1 cellular context compared by ENCODE assay signal in the genomic region with DNA sequence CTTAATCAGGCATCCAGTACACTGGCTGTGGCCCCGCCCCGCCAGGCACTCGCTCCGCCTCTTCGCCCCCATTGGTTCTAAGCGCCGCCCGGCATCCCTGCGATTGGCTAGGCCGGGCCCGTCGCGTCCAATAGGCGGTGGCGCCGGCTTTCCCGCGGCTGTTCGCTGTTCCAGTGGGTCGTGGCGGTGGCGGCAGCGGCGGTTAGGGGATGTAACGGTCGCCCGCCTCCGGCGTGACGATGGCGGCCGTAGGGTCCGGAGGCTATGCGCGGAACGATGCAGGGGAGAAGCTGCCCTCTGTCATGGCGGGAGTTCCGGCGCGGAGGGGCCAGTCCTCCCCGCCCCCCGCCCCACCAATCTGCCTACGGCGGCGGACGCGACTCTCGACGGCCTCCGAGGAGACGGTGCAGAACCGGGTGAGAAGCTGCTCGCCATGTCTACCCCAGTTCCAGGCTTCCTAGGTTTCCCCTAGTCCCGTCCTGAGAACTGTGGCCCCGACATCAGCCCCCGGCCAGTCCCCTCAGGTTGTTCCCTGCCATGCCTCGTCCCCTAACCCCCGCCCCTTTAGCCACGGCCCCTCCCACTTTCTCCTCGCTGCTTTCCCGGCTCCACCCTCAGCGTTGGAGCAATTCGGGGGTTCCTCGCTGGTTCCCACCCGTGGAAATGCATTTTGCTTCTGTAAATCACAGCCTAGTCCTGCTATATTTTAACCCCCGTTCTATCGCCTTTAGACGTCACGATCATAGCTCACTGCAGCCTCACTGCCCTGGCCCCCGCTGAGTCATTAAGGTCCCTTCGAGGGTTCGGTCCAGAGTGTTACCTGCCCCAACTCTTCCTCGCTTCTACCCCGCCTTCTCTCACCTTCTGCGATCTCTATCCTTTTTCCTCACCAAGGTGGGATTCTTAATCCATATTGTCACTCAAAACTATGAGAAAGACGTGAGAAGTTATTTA.
A peak's percentile ranks its signal among the peaks of the same experiment; 100 is the strongest.
TF ChIP-seq lines count a peak whose summit lies in the region.

A gene (plus strand): TSS at position 165 of the 954 bp plus-strand sequence. CDS start 75 bp downstream, at position 240.

TF ChIP-seq in K562, 482 proteins besides CTCF, POLR2A, EP300 and RAD21 (continued from another document and continues in another):
- TF ChIP-seq, protein P1, sequence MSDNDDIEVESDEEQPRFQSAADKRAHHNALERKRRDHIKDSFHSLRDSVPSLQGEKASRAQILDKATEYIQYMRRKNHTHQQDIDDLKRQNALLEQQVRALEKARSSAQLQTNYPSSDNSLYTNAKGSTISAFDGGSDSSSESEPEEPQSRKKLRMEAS (CRISPR knock-in tag; IDR thresholded peaks at IDR 0.05) = no peak
- TF ChIP-seq CBX3 (IDR thresholded peaks at IDR 0.05; ENCODE audit: borderline replicate concordance in 1 of 2, low read length in 2 of 2) (no peak; a peak in 1 of 3 replicates), ZBTB17 (CRISPR knock-in tag; IDR thresholded peaks at IDR 0.05) (no peak), ATF7 (IDR thresholded peaks at IDR 0.05) (no peak), MXI1 (IDR thresholded peaks at IDR 0.05; ENCODE audit: low read depth, low read length) (0 out of 2 replicates have a peak, but pooled peaks have one; percentile 14), NBN (IDR thresholded peaks at IDR 0.05; ENCODE audit: low read depth) (no peak), SMAD4 (CRISPR knock-in tag; conservative IDR thresholded peaks at IDR 0.05) (no peak), ERF (CRISPR knock-in tag; IDR thresholded peaks at IDR 0.05) (no peak), FOS (IDR thresholded peaks at IDR 0.05; ENCODE audit: extremely low read depth, insufficient read length) (peak; percentile 94), ZNF324 (CRISPR knock-in tag; IDR thresholded peaks at IDR 0.05) (no peak), NR4A1 (CRISPR knock-in tag; IDR thresholded peaks at IDR 0.05) (no peak; the same call in 1 of the 2 replicates), NR4A1 (tag; IDR thresholded peaks at IDR 0.05) (no peak), HSF4 (CRISPR knock-in tag; IDR thresholded peaks at IDR 0.05; ENCODE audit: borderline replicate concordance) (no peak), TBL1XR1 (IDR thresholded peaks at IDR 0.05; ENCODE audit: low read length in 2 of 2) (no peak), ZC3H4 (CRISPR knock-in tag; IDR thresholded peaks at IDR 0.05; ENCODE audit: borderline replicate concordance) (no peak), TAF9B (IDR thresholded peaks at IDR 0.05; ENCODE audit: partially characterized antibody) (no peak), SREBF1 (IDR thresholded peaks at IDR 0.05; ENCODE audit: borderline replicate concordance, low read depth, low read length) (no peak), MAFK (IDR thresholded peaks at IDR 0.05; ENCODE audit: low read length) (no peak), ZBTB8A (IDR thresholded peaks at IDR 0.05; ENCODE audit: partially characterized antibody) (no peak), NEUROD1 (IDR thresholded peaks at IDR 0.05; ENCODE audit: borderline replicate concordance, low read depth, low read length, partially characterized antibody) (peak; percentile 88), ARHGAP35 (IDR thresholded peaks at IDR 0.05; ENCODE audit: partially characterized antibody) (no peak), ZNF143 (CRISPR knock-in tag; IDR thresholded peaks at IDR 0.05) (no peak), PHF21A (IDR thresholded peaks at IDR 0.05; ENCODE audit: borderline replicate concordance, low read depth) (peak; percentile 65; the same call in 1 of the 2 replicates), NFE2L1 (tag; IDR thresholded peaks at IDR 0.05; ENCODE audit: borderline replicate concordance, low read depth) (no peak)
- TF ChIP-seq, protein P2, sequence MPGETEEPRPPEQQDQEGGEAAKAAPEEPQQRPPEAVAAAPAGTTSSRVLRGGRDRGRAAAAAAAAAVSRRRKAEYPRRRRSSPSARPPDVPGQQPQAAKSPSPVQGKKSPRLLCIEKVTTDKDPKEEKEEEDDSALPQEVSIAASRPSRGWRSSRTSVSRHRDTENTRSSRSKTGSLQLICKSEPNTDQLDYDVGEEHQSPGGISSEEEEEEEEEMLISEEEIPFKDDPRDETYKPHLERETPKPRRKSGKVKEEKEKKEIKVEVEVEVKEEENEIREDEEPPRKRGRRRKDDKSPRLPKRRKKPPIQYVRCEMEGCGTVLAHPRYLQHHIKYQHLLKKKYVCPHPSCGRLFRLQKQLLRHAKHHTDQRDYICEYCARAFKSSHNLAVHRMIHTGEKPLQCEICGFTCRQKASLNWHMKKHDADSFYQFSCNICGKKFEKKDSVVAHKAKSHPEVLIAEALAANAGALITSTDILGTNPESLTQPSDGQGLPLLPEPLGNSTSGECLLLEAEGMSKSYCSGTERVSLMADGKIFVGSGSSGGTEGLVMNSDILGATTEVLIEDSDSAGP (CRISPR knock-in tag; IDR thresholded peaks at IDR 0.05) = no peak
- TF ChIP-seq, protein P3, sequence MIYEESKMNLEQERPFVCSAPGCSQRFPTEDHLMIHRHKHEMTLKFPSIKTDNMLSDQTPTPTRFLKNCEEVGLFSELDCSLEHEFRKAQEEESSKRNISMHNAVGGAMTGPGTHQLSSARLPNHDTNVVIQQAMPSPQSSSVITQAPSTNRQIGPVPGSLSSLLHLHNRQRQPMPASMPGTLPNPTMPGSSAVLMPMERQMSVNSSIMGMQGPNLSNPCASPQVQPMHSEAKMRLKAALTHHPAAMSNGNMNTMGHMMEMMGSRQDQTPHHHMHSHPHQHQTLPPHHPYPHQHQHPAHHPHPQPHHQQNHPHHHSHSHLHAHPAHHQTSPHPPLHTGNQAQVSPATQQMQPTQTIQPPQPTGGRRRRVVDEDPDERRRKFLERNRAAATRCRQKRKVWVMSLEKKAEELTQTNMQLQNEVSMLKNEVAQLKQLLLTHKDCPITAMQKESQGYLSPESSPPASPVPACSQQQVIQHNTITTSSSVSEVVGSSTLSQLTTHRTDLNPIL (CRISPR knock-in tag; IDR thresholded peaks at IDR 0.05) = no peak
- TF ChIP-seq, protein P4, sequence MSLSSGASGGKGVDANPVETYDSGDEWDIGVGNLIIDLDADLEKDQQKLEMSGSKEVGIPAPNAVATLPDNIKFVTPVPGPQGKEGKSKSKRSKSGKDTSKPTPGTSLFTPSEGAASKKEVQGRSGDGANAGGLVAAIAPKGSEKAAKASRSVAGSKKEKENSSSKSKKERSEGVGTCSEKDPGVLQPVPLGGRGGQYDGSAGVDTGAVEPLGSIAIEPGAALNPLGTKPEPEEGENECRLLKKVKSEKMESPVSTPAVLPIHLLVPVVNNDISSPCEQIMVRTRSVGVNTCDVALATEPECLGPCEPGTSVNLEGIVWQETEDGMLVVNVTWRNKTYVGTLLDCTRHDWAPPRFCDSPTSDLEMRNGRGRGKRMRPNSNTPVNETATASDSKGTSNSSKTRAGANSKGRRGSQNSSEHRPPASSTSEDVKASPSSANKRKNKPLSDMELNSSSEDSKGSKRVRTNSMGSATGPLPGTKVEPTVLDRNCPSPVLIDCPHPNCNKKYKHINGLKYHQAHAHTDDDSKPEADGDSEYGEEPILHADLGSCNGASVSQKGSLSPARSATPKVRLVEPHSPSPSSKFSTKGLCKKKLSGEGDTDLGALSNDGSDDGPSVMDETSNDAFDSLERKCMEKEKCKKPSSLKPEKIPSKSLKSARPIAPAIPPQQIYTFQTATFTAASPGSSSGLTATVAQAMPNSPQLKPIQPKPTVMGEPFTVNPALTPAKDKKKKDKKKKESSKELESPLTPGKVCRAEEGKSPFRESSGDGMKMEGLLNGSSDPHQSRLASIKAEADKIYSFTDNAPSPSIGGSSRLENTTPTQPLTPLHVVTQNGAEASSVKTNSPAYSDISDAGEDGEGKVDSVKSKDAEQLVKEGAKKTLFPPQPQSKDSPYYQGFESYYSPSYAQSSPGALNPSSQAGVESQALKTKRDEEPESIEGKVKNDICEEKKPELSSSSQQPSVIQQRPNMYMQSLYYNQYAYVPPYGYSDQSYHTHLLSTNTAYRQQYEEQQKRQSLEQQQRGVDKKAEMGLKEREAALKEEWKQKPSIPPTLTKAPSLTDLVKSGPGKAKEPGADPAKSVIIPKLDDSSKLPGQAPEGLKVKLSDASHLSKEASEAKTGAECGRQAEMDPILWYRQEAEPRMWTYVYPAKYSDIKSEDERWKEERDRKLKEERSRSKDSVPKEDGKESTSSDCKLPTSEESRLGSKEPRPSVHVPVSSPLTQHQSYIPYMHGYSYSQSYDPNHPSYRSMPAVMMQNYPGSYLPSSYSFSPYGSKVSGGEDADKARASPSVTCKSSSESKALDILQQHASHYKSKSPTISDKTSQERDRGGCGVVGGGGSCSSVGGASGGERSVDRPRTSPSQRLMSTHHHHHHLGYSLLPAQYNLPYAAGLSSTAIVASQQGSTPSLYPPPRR (CRISPR knock-in tag; IDR thresholded peaks at IDR 0.05; ENCODE audit: borderline replicate concordance) = no peak
- TF ChIP-seq, protein P5, sequence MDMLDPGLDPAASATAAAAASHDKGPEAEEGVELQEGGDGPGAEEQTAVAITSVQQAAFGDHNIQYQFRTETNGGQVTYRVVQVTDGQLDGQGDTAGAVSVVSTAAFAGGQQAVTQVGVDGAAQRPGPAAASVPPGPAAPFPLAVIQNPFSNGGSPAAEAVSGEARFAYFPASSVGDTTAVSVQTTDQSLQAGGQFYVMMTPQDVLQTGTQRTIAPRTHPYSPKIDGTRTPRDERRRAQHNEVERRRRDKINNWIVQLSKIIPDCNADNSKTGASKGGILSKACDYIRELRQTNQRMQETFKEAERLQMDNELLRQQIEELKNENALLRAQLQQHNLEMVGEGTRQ (CRISPR knock-in tag; IDR thresholded peaks at IDR 0.05) = no peak
- TF ChIP-seq, protein P6, sequence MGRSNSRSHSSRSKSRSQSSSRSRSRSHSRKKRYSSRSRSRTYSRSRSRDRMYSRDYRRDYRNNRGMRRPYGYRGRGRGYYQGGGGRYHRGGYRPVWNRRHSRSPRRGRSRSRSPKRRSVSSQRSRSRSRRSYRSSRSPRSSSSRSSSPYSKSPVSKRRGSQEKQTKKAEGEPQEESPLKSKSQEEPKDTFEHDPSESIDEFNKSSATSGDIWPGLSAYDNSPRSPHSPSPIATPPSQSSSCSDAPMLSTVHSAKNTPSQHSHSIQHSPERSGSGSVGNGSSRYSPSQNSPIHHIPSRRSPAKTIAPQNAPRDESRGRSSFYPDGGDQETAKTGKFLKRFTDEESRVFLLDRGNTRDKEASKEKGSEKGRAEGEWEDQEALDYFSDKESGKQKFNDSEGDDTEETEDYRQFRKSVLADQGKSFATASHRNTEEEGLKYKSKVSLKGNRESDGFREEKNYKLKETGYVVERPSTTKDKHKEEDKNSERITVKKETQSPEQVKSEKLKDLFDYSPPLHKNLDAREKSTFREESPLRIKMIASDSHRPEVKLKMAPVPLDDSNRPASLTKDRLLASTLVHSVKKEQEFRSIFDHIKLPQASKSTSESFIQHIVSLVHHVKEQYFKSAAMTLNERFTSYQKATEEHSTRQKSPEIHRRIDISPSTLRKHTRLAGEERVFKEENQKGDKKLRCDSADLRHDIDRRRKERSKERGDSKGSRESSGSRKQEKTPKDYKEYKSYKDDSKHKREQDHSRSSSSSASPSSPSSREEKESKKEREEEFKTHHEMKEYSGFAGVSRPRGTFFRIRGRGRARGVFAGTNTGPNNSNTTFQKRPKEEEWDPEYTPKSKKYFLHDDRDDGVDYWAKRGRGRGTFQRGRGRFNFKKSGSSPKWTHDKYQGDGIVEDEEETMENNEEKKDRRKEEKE (IDR thresholded peaks at IDR 0.05; ENCODE audit: borderline replicate concordance in 1 of 2, control insufficient read depth in 1 of 2, low read depth in 2 of 2, low read length in 1 of 2) = no peak
- TF ChIP-seq, protein P7, sequence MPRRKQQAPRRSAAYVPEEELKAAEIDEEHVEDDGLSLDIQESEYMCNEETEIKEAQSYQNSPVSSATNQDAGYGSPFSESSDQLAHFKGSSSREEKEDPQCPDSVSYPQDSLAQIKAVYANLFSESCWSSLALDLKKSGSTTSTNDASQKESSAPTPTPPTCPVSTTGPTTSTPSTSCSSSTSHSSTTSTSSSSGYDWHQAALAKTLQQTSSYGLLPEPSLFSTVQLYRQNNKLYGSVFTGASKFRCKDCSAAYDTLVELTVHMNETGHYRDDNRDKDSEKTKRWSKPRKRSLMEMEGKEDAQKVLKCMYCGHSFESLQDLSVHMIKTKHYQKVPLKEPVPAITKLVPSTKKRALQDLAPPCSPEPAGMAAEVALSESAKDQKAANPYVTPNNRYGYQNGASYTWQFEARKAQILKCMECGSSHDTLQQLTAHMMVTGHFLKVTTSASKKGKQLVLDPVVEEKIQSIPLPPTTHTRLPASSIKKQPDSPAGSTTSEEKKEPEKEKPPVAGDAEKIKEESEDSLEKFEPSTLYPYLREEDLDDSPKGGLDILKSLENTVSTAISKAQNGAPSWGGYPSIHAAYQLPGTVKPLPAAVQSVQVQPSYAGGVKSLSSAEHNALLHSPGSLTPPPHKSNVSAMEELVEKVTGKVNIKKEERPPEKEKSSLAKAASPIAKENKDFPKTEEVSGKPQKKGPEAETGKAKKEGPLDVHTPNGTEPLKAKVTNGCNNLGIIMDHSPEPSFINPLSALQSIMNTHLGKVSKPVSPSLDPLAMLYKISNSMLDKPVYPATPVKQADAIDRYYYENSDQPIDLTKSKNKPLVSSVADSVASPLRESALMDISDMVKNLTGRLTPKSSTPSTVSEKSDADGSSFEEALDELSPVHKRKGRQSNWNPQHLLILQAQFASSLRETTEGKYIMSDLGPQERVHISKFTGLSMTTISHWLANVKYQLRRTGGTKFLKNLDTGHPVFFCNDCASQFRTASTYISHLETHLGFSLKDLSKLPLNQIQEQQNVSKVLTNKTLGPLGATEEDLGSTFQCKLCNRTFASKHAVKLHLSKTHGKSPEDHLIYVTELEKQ (CRISPR knock-in tag; IDR thresholded peaks at IDR 0.05) = no peak
- TF ChIP-seq, protein P8, sequence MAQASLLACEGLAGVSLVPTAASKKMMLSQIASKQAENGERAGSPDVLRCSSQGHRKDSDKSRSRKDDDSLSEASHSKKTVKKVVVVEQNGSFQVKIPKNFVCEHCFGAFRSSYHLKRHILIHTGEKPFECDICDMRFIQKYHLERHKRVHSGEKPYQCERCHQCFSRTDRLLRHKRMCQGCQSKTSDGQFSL (CRISPR knock-in tag; IDR thresholded peaks at IDR 0.05) = no peak
- TF ChIP-seq, protein P8 (tag; IDR thresholded peaks at IDR 0.05) = no peak
- TF ChIP-seq, protein P9, sequence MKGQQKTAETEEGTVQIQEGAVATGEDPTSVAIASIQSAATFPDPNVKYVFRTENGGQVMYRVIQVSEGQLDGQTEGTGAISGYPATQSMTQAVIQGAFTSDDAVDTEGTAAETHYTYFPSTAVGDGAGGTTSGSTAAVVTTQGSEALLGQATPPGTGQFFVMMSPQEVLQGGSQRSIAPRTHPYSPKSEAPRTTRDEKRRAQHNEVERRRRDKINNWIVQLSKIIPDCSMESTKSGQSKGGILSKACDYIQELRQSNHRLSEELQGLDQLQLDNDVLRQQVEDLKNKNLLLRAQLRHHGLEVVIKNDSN (CRISPR knock-in tag; IDR thresholded peaks at IDR 0.05) = no peak
- TF ChIP-seq, protein P10, sequence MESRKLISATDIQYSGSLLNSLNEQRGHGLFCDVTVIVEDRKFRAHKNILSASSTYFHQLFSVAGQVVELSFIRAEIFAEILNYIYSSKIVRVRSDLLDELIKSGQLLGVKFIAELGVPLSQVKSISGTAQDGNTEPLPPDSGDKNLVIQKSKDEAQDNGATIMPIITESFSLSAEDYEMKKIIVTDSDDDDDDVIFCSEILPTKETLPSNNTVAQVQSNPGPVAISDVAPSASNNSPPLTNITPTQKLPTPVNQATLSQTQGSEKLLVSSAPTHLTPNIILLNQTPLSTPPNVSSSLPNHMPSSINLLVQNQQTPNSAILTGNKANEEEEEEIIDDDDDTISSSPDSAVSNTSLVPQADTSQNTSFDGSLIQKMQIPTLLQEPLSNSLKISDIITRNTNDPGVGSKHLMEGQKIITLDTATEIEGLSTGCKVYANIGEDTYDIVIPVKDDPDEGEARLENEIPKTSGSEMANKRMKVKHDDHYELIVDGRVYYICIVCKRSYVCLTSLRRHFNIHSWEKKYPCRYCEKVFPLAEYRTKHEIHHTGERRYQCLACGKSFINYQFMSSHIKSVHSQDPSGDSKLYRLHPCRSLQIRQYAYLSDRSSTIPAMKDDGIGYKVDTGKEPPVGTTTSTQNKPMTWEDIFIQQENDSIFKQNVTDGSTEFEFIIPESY (CRISPR knock-in tag; IDR thresholded peaks at IDR 0.05) = no peak
